Comparison of ENCODE assay signal across 8 cellular contexts in genomic region chr17:2398188-2398587, GRCh38. TPM values are rescaled to one million over a fixed set of nuclear protein-coding genes. Genes with fewer than 3 reads are reported as not detected.
A peak's percentile ranks its signal among the peaks of the same experiment; 100 is the strongest.
DNase-seq lines count a peak whose midpoint lies in the region; ATAC-seq and TF ChIP-seq lines count a peak whose summit lies in the region.

No MANE protein-coding gene starts in this region.

- H3K4me3 ChIP-seq in Caco-2 (ENCODE audit: low read depth, low read length) = peak overlapping the region; percentile 51
- no peak overlapping the region for H3K4me3 ChIP-seq in WERI-Rb-1 (ENCODE audit: low read depth, low read length)
- H3K4me3 ChIP-seq in fibroblast of mammary gland (ENCODE audit: control insufficient read depth, low read depth, low read length) = peak overlapping the region; percentile 33
- peak overlapping the region; percentile 98 for H3K4me3 ChIP-seq in psoas muscle

- no peak for DNase-seq in Caco-2
- DNase-seq in WERI-Rb-1 = no peak
- no peak for DNase-seq in fibroblast of mammary gland (ENCODE audit: low read depth)
- DNase-seq in psoas muscle = no peak
- DNase-seq in GM03348 (ENCODE audit: low spot score) = no peak
- DNase-seq in NCI-H345 treated with DMSO at 0.1 percent for 48 hours (lab: John Stamatoyannopoulos, UW; ENCODE audit: unreplicated experiment) = no peak
- no peak for DNase-seq in activated CD4-positive, alpha-beta T cell treated with anti-CD3 and anti-CD28 coated beads, Interleukin-2, amount 50 U/mL, for 4 hours

- WGBS in psoas muscle, 3 donors = 69 to 85% (median 75%) methylated on average over 10 of the region's 10 CpGs

- no peaks in the 10 kb centered on the region for H3K36me3 ChIP-seq in Caco-2 (ENCODE audit: control insufficient read depth, insufficient read depth, low read length)
- H3K36me3 ChIP-seq in WERI-Rb-1 = no peaks in the 10 kb centered on the region
- no peaks in the 10 kb centered on the region for H3K36me3 ChIP-seq in psoas muscle (ENCODE audit: insufficient read depth in 1 of 2, low read depth in 1 of 2)

- peak overlapping the region; percentile 93 for H3K27ac Mint-ChIP-seq in Caco-2 (ENCODE audit: unreplicated experiment)

- CTCF ChIA-PET in Caco-2 (lab: Charles Lee) = interaction anchor here (1.6 to 2.1 kb wide), 2 partner anchors 15 to 18 kb away, joined by 14 to 18 read pairs; no protein-coding TSS in a partner anchor

- H3K4me1 Mint-ChIP-seq in Caco-2 (ENCODE audit: low read depth, unreplicated experiment) = peaks cover 29% of the 10 kb centered on the region

- no peaks in the 10 kb centered on the region for H3K27me3 Mint-ChIP-seq in Caco-2 (ENCODE audit: insufficient read depth, unreplicated experiment)

- H3K4me3 Mint-ChIP-seq in Caco-2 (ENCODE audit: unreplicated experiment) = peak overlapping the region; percentile 86

- POLR2A ChIA-PET in Caco-2 (lab: Charles Lee) = interaction anchor here (1.1 to 2.1 kb wide), 4 partner anchors 9 to 62 kb away, joined by 4 to 14 read pairs (median 6); partner anchors contain the start of gene TSR1

- TF ChIP-seq CTCF in Caco-2 (IDR thresholded peaks at IDR 0.05; ENCODE audit: insufficient read depth in 1 of 2, low read depth in 1 of 2, low read length in 1 of 2, severe bottlenecking in 1 of 2, unreplicated experiment in 1 of 2) (no peak), WERI-Rb-1 (IDR thresholded peaks at IDR 0.05; ENCODE audit: low read depth, low read length) (no peak), fibroblast of mammary gland (conservative IDR thresholded peaks at IDR 0.05; ENCODE audit: control insufficient read depth, insufficient read depth, low read depth, low read length) (no peak), psoas muscle (IDR thresholded peaks at IDR 0.05) (no peak)

- peaks cover 41% of the 10 kb centered on the region for H3K4me1 ChIP-seq in Caco-2
- H3K4me1 ChIP-seq in psoas muscle = peaks cover 54% of the 10 kb centered on the region

- H3K27me3 ChIP-seq in Caco-2 (replicated peaks; ENCODE audit: control insufficient read depth, insufficient read depth, low read length) = no peaks in the 10 kb centered on the region
- no peaks in the 10 kb centered on the region for H3K27me3 ChIP-seq in WERI-Rb-1 (ENCODE audit: insufficient read depth, low read depth, severe bottlenecking)
- H3K27me3 ChIP-seq in psoas muscle (ENCODE audit: insufficient read depth in 3 of 3, low read length in 2 of 3) = no peaks in the 10 kb centered on the region

- intact Hi-C loops in Caco-2 (cut with micrococcal nuclease; ENCODE audit: unreplicated experiment) = no loop called here
- intact Hi-C loops in psoas muscle (cut with DNase I) = no loop called here

- no TSS peak for BruUV-seq in Caco-2 (replicated peaks; lab: Mats Ljungman, UMichigan)

- H3K27ac ChIP-seq in WERI-Rb-1 = peak overlapping the region; percentile 3; the same call in 1 of the 2 replicates
- H3K27ac ChIP-seq in psoas muscle = peak overlapping the region; percentile 100

- H3K9me3 ChIP-seq in Caco-2 = no peaks in the 10 kb centered on the region
- no peaks in the 10 kb centered on the region for H3K9me3 ChIP-seq in WERI-Rb-1 (ENCODE audit: severe bottlenecking)
- no peaks in the 10 kb centered on the region for H3K9me3 ChIP-seq in psoas muscle

- no peak for ATAC-seq in psoas muscle
- no peak for ATAC-seq in GM21786 (IDR thresholded peaks at IDR 0.05; ENCODE audit: unreplicated experiment)

- H3K9me3 Mint-ChIP-seq in Caco-2 (ENCODE audit: unreplicated experiment) = no peaks in the 10 kb centered on the region

- H3K36me3 Mint-ChIP-seq in Caco-2 (ENCODE audit: insufficient read depth, unreplicated experiment) = peaks cover 70% of the 10 kb centered on the region

RNA-seq across cellular contexts. Expression of gene MNT, which starts 2.7 kb away (rescaled TPM):
- total RNA-seq in Caco-2 (2022) (24.4 and 25.8 TPM in 2 replicates), psoas muscle (10 to 100 TPM in 1 of 4 donors, 1 to 10 TPM in 3; 6.6 to 11.7 (median 8.0) TPM)
- polyA plus RNA-seq in psoas muscle = 1 to 10 TPM; 2.5 to 9.2 (median 4.3) TPM
